Comparison of ENCODE assay signal across 22 cellular contexts in genomic region chr22:25545677-25546076, GRCh38. TPM values are rescaled to one million over a fixed set of nuclear protein-coding genes. Genes with fewer than 3 reads are reported as not detected.
A peak's percentile ranks its signal among the peaks of the same experiment; 100 is the strongest.
DNase-seq lines count a peak whose midpoint lies in the region; ATAC-seq, FAIRE-seq and TF ChIP-seq lines count a peak whose summit lies in the region.
"Had no signal": no experiment of that assay in that cellular context is flagged by ENCODE, and none has a peak within 500 bp of the region (broad histone marks: within the 10 kb centered on the region; RNA-seq: fewer than 3 reads in every experiment).

No MANE protein-coding gene starts in this region.

- TF ChIP-seq POLR2A in body of pancreas (IDR thresholded peaks at IDR 0.05) = no peak

- CTCF ChIA-PET in activated naive CD4-positive, alpha-beta T cell treated with anti-CD3 and anti-CD28 coated beads for 36 hours (lab: Charles Lee) = interaction anchor here (0.6 kb wide), 1 partner anchor 229 kb away, joined by 3 read pairs; no protein-coding TSS in a partner anchor

- H3K9me3 Mint-ChIP-seq in stimulated activated naive CD8-positive, alpha-beta T cell treated with anti-CD3 and anti-CD28 coated beads, Interleukin-15, Interleukin-2, amounts not matched to agents 100 ng/mL and 50 ng/mL, for 24 hours = no peaks in the 10 kb centered on the region
- H3K9me3 Mint-ChIP-seq in activated naive CD4-positive, alpha-beta T cell treated with anti-CD3 and anti-CD28 coated beads for 36 hours = no peaks in the 10 kb centered on the region

- H3K27ac Mint-ChIP-seq in stimulated activated naive CD8-positive, alpha-beta T cell treated with anti-CD3 and anti-CD28 coated beads, Interleukin-15, Interleukin-2, amounts not matched to agents 100 ng/mL and 50 ng/mL, for 24 hours = peak overlapping the region; percentile 53
- H3K27ac Mint-ChIP-seq in activated naive CD4-positive, alpha-beta T cell treated with anti-CD3 and anti-CD28 coated beads for 36 hours = no peak overlapping the region

- peak overlapping the region in 3 of 4 donors; percentile 51 to 58 (median 51) for H3K27ac ChIP-seq in body of pancreas
- H3K27ac ChIP-seq in lung (ENCODE audit: low read depth in 1 of 2, low read length in 1 of 2) = no peak overlapping the region

- no peak for TF ChIP-seq CTCF in body of pancreas (IDR thresholded peaks at IDR 0.05)
- TF ChIP-seq CTCF in lung (IDR thresholded peaks at IDR 0.05; ENCODE audit: control extremely low read depth, extremely low read depth) = no peak

- H3K27me3 ChIP-seq in body of pancreas (no peaks in the 10 kb centered on the region), lung (ENCODE audit: control insufficient read depth, insufficient read depth) (no peaks in the 10 kb centered on the region)

- H3K4me3 Mint-ChIP-seq in stimulated activated naive CD8-positive, alpha-beta T cell treated with anti-CD3 and anti-CD28 coated beads, Interleukin-15, Interleukin-2, amounts not matched to agents 100 ng/mL and 50 ng/mL, for 24 hours = no peak overlapping the region
- no peak overlapping the region for H3K4me3 Mint-ChIP-seq in activated naive CD4-positive, alpha-beta T cell treated with anti-CD3 and anti-CD28 coated beads for 36 hours

- ATAC-seq in stimulated activated naive CD8-positive, alpha-beta T cell treated with anti-CD3 and anti-CD28 coated beads, Interleukin-15, Interleukin-2, amounts not matched to agents 100 U/mL and 50 U/mL, for 24 hours = no peak
- peak; percentile 30 for ATAC-seq in body of pancreas
- ATAC-seq in lung (ENCODE audit: insufficient read depth, low FRiP score) = peak; percentile 32
- ATAC-seq in GM18868 (IDR thresholded peaks at IDR 0.05; ENCODE audit: unreplicated experiment) = no peak
- ATAC-seq: Panc1 had no signal

- FAIRE-seq in urothelium cell line (lab: Jason Lieb, UNC) = peak; percentile 82
- FAIRE-seq: GM19239, H54 had no signal

- DNase-seq in stimulated activated naive CD8-positive, alpha-beta T cell treated with anti-CD3 and anti-CD28 coated beads, Interleukin-15, Interleukin-2, amounts not matched to agents 100 U/mL and 50 U/mL, for 24 hours = no peak
- DNase-seq in body of pancreas = no peak
- DNase-seq in lung (ENCODE audit: low spot score) = no peak
- no peak for DNase-seq in urothelium cell line (ENCODE audit: low spot score)
- DNase-seq in iPS-NIHi11 (ENCODE audit: low spot score) = no peak
- no peak for DNase-seq in activated naive CD4-positive, alpha-beta T cell treated with anti-CD3 and anti-CD28 coated beads for 36 hours
- DNase-seq: AML-193, C1 segment of cervical spinal cord, DMS53, GDM1, NCI-H1105 treated with DMSO at 0.1 percent for 48 hours, NCI-H2081, NCI-H2171, NCI-H345, NCI-H524, NCI-H774, SIG-M5 had no signal

- H3K9me3 ChIP-seq in body of pancreas (peaks cover 0 to 1% (median 0%) of the 10 kb centered on the region in 3 donors), lung (ENCODE audit: control insufficient read depth in 2 of 2, insufficient read depth in 1 of 2, low read length in 1 of 2) (no peaks in the 10 kb centered on the region)

- H3K36me3 Mint-ChIP-seq in stimulated activated naive CD8-positive, alpha-beta T cell treated with anti-CD3 and anti-CD28 coated beads, Interleukin-15, Interleukin-2, amounts not matched to agents 100 ng/mL and 50 ng/mL, for 24 hours (ENCODE audit: low read depth) = no peaks in the 10 kb centered on the region
- H3K36me3 Mint-ChIP-seq in activated naive CD4-positive, alpha-beta T cell treated with anti-CD3 and anti-CD28 coated beads for 36 hours (ENCODE audit: low read depth) = no peaks in the 10 kb centered on the region

- H3K27me3 Mint-ChIP-seq in stimulated activated naive CD8-positive, alpha-beta T cell treated with anti-CD3 and anti-CD28 coated beads, Interleukin-15, Interleukin-2, amounts not matched to agents 100 ng/mL and 50 ng/mL, for 24 hours = peaks cover 20% of the 10 kb centered on the region
- H3K27me3 Mint-ChIP-seq in activated naive CD4-positive, alpha-beta T cell treated with anti-CD3 and anti-CD28 coated beads for 36 hours (ENCODE audit: low read depth) = no peaks in the 10 kb centered on the region

- 45 to 58% methylated on average over 9 of the region's 9 CpGs for WGBS in body of pancreas, 2 donors
- 77 to 86% methylated on average over 9 of the region's 9 CpGs for WGBS in lung, 2 donors

- H3K4me1 ChIP-seq in body of pancreas (peaks cover 23% of the 10 kb centered on the region), lung (ENCODE audit: control insufficient read depth in 2 of 2, insufficient read depth in 2 of 2, low read length in 2 of 2) (no peaks in the 10 kb centered on the region)

- H3K36me3 ChIP-seq in body of pancreas (replicated peaks in 1 of 2; ENCODE audit: insufficient read depth in 1 of 2, low read depth in 2 of 2) = no peaks in the 10 kb centered on the region
- H3K36me3 ChIP-seq in lung (ENCODE audit: control insufficient read depth in 2 of 2, insufficient read depth in 2 of 2, low read length in 2 of 2) = no peaks in the 10 kb centered on the region

- H3K4me1 Mint-ChIP-seq in stimulated activated naive CD8-positive, alpha-beta T cell treated with anti-CD3 and anti-CD28 coated beads, Interleukin-15, Interleukin-2, amounts not matched to agents 100 ng/mL and 50 ng/mL, for 24 hours (ENCODE audit: low read depth) = peaks cover 17% of the 10 kb centered on the region
- H3K4me1 Mint-ChIP-seq in activated naive CD4-positive, alpha-beta T cell treated with anti-CD3 and anti-CD28 coated beads for 36 hours (ENCODE audit: low read depth) = no peaks in the 10 kb centered on the region

- intact Hi-C loops in body of pancreas (cut with DNase I) = no loop called here
- intact Hi-C loops in activated naive CD4-positive, alpha-beta T cell treated with anti-CD3 and anti-CD28 coated beads for 36 hours (cut with micrococcal nuclease) = no loop called here

- no peak overlapping the region for H3K4me3 ChIP-seq in body of pancreas
- H3K4me3 ChIP-seq in lung = no peak overlapping the region

RNA-seq across cellular contexts. Expression of gene GRK3, which starts 18.8 kb away (rescaled TPM):
- total RNA-seq in body of pancreas (10 to 100 TPM; 10.4 to 10.9 TPM), lung (10 to 100 TPM; 27.0 to 27.3 TPM)
- 1 to 10 TPM; 5.0 to 9.0 TPM for polyA plus RNA-seq in lung
- total RNA-seq in activated naive CD4-positive, alpha-beta T cell treated with anti-CD3 and anti-CD28 coated beads for 36 hours = 1 to 10 TPM; 8.3 to 8.9 TPM

Comparison
In these comparisons a context has a peak if more than half of its experiments do, and no peak if none do; other contexts are left out.
1. ATAC-seq: peak in body of pancreas (single experiment) and lung (single experiment); none in stimulated activated naive CD8-positive, alpha-beta T cell treated with anti-CD3 and anti-CD28 coated beads, Interleukin-15, Interleukin-2, amounts not matched to agents 100 U/mL and 50 U/mL, for 24 hours (single experiment) and GM18868 (single experiment).
2. H3K27ac ChIP-seq: peak in body of pancreas (3 of 4); none in lung (0 of 2).